8 cellular contexts compared by ENCODE assay signal in genomic region chr5:172274951-172275753, GRCh38. TPM values are rescaled to one million over a fixed set of nuclear protein-coding genes. Genes with fewer than 3 reads are reported as not detected.
DNase-seq lines count a peak whose midpoint lies in the region; ATAC-seq and TF ChIP-seq lines count a peak whose summit lies in the region.

No MANE protein-coding gene starts in this region.

- H3K4me1 Mint-ChIP-seq in GM23338 (peaks cover 38% of the 10 kb centered on the region), chondrocyte (ENCODE audit: low read depth) (peaks cover 51% of the 10 kb centered on the region)

- H3K9me3 Mint-ChIP-seq in GM23338 = no peaks in the 10 kb centered on the region
- no peaks in the 10 kb centered on the region for H3K9me3 Mint-ChIP-seq in chondrocyte (ENCODE audit: low read depth)

- DNase-seq in GM23338 (ENCODE audit: low spot score) (no peak), chondrocyte (ENCODE audit: low spot score) (no peak), MV-4-11 (lab: John Stamatoyannopoulos, UW) (no peak), NCI-H2196 (lab: John Stamatoyannopoulos, UW; ENCODE audit: unreplicated experiment) (no peak), NCI-H524 treated with DMSO at 0.1 percent for 48 hours (lab: John Stamatoyannopoulos, UW) (no peak), DMS114 treated with DMSO at 0.1 percent for 48 hours (lab: John Stamatoyannopoulos, UW; ENCODE audit: unreplicated experiment) (no peak)
- DNase-seq in activated CD4-positive, CD25-positive, alpha-beta regulatory T cell (lab: John Stamatoyannopoulos, UW) = peak in 3 of 4 experiments; percentile 2 to 25 (median 10)
- peak; percentile 10 to 37 (median 16) for DNase-seq in stimulated activated CD4-positive, alpha-beta T cell treated with anti-CD3 and anti-CD28 coated beads, TNF-alpha, amount 100 ng/mL, for 1 hour (ENCODE audit: low read depth in 3 of 3, low spot score in 1 of 3)

- peaks cover 6% of the 10 kb centered on the region for H3K27me3 Mint-ChIP-seq in GM23338 (ENCODE audit: insufficient read depth, low read depth, poor library complexity)
- H3K27me3 Mint-ChIP-seq in chondrocyte (ENCODE audit: low read depth) = no peaks in the 10 kb centered on the region

- 0 out of 2 replicates have a peak overlapping the region, but pooled peaks have one; percentile 9 for H3K27ac ChIP-seq in GM23338 (ENCODE audit: low read depth)

- H2AFZ ChIP-seq in GM23338 = no peak overlapping the region

- H3K4me1 ChIP-seq in GM23338 (ENCODE audit: insufficient read depth) = peaks cover 24% of the 10 kb centered on the region

- peaks cover 100% of the 10 kb centered on the region for H3K79me2 ChIP-seq in GM23338 (replicated peaks; ENCODE audit: insufficient read depth)

- H3K4me3 ChIP-seq in GM23338 = no peak overlapping the region

- TF ChIP-seq CTCF in GM23338 (conservative IDR thresholded peaks at IDR 0.05; ENCODE audit: low read depth in 2 of 2) = no peak
- no peak for TF ChIP-seq CTCF in chondrocyte (IDR thresholded peaks at IDR 0.05)

- H3K4me3 Mint-ChIP-seq in GM23338 (no peak overlapping the region), chondrocyte (ENCODE audit: unreplicated experiment) (no peak overlapping the region)

- H3F3A ChIP-seq in GM23338 (replicated peaks; ENCODE audit: low read depth) = no peaks in the 10 kb centered on the region; the same call in 1 of the 2 replicates

- no peaks in the 10 kb centered on the region for H3K9me2 ChIP-seq in GM23338 (ENCODE audit: insufficient read depth)

- H3K36me3 ChIP-seq in GM23338 (ENCODE audit: insufficient read depth) = no peaks in the 10 kb centered on the region

- no peak overlapping the region for H3K4me2 ChIP-seq in GM23338

- H3K27me3 ChIP-seq in GM23338 (ENCODE audit: insufficient read depth) = no peaks in the 10 kb centered on the region

- H3K27ac Mint-ChIP-seq in GM23338 (peak overlapping the region; percentile 25), chondrocyte (ENCODE audit: unreplicated experiment) (peak overlapping the region; percentile 70)

- H3K36me3 Mint-ChIP-seq in GM23338 (ENCODE audit: low read depth) (peaks cover 13% of the 10 kb centered on the region; the same call in 2 of the 3 replicates), chondrocyte (ENCODE audit: low read depth) (peaks cover 4% of the 10 kb centered on the region)

- H4K20me1 ChIP-seq in GM23338 (replicated peaks; ENCODE audit: insufficient read depth) = peaks cover 86% of the 10 kb centered on the region

- no peak for ATAC-seq in GM23338

TF ChIP-seq in GM23338, 12 proteins besides CTCF, POLR2A, EP300 and RAD21:
- no peak for TF ChIP-seq ZNF331 (CRISPR knock-in tag; IDR thresholded peaks at IDR 0.05; ENCODE audit: low read depth)
- no peak for TF ChIP-seq ZNF114 (CRISPR knock-in tag; IDR thresholded peaks at IDR 0.05)
- no peak for TF ChIP-seq NANOG (IDR thresholded peaks at IDR 0.05; ENCODE audit: borderline replicate concordance)
- TF ChIP-seq POLR2AphosphoS5 (IDR thresholded peaks at IDR 0.05; ENCODE audit: low read depth) = no peak
- TF ChIP-seq JUNB (IDR thresholded peaks at IDR 0.05; ENCODE audit: unreplicated experiment) = no peak
- TF ChIP-seq, protein P1, sequence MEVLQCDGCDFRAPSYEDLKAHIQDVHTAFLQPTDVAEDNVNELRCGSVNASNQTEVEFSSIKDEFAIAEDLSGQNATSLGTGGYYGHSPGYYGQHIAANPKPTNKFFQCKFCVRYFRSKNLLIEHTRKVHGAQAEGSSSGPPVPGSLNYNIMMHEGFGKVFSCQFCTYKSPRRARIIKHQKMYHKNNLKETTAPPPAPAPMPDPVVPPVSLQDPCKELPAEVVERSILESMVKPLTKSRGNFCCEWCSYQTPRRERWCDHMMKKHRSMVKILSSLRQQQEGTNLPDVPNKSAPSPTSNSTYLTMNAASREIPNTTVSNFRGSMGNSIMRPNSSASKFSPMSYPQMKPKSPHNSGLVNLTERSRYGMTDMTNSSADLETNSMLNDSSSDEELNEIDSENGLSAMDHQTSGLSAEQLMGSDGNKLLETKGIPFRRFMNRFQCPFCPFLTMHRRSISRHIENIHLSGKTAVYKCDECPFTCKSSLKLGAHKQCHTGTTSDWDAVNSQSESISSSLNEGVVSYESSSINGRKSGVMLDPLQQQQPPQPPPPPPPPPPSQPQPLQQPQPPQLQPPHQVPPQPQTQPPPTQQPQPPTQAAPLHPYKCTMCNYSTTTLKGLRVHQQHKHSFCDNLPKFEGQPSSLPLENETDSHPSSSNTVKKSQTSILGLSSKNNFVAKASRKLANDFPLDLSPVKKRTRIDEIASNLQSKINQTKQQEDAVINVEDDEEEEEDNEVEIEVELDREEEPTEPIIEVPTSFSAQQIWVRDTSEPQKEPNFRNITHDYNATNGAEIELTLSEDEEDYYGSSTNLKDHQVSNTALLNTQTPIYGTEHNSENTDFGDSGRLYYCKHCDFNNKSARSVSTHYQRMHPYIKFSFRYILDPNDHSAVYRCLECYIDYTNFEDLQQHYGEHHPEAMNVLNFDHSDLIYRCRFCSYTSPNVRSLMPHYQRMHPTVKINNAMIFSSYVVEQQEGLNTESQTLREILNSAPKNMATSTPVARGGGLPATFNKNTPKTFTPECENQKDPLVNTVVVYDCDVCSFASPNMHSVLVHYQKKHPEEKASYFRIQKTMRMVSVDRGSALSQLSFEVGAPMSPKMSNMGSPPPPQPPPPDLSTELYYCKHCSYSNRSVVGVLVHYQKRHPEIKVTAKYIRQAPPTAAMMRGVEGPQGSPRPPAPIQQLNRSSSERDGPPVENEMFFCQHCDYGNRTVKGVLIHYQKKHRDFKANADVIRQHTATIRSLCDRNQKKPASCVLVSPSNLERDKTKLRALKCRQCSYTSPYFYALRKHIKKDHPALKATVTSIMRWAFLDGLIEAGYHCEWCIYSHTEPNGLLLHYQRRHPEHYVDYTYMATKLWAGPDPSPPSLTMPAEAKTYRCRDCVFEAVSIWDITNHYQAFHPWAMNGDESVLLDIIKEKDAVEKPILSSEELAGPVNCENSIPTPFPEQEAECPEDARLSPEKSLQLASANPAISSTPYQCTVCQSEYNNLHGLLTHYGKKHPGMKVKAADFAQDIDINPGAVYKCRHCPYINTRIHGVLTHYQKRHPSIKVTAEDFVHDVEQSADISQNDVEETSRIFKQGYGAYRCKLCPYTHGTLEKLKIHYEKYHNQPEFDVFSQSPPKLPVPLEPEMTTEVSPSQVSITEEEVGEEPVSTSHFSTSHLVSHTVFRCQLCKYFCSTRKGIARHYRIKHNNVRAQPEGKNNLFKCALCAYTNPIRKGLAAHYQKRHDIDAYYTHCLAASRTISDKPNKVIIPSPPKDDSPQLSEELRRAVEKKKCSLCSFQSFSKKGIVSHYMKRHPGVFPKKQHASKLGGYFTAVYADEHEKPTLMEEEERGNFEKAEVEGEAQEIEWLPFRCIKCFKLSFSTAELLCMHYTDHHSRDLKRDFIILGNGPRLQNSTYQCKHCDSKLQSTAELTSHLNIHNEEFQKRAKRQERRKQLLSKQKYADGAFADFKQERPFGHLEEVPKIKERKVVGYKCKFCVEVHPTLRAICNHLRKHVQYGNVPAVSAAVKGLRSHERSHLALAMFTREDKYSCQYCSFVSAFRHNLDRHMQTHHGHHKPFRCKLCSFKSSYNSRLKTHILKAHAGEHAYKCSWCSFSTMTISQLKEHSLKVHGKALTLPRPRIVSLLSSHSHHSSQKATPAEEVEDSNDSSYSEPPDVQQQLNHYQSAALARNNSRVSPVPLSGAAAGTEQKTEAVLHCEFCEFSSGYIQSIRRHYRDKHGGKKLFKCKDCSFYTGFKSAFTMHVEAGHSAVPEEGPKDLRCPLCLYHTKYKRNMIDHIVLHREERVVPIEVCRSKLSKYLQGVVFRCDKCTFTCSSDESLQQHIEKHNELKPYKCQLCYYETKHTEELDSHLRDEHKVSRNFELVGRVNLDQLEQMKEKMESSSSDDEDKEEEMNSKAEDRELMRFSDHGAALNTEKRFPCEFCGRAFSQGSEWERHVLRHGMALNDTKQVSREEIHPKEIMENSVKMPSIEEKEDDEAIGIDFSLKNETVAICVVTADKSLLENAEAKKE (CRISPR knock-in tag; IDR thresholded peaks at IDR 0.05) = no peak
- no peak for TF ChIP-seq EZH2 (IDR thresholded peaks at IDR 0.05; ENCODE audit: low read depth, unreplicated experiment)

RNA-seq across cellular contexts. Expression of gene UBTD2, which starts 8.4 kb away (rescaled TPM):
- total RNA-seq in GM23338 (2014; rRNA removed; shearing (Covaris generic)) = 44.2 and 46.3 TPM in 2 replicates
- polyA plus RNA-seq in GM23338 (2016; fragmentation: Nextera tagmentation; extraction: Ambion mirVana) = 15.5 and 17.9 TPM in 2 replicates
- total RNA-seq in chondrocyte = 37.6 to 38.9 TPM (median 38.4 TPM) in 3 replicates

Comparison
In these comparisons a context has a peak if more than half of its experiments do, and no peak if none do; other contexts are left out.
1. DNase-seq: peak in activated CD4-positive, CD25-positive, alpha-beta regulatory T cell (3 of 4) and stimulated activated CD4-positive, alpha-beta T cell treated with anti-CD3 and anti-CD28 coated beads, TNF-alpha, amount 100 ng/mL, for 1 hour (3 of 3); none in GM23338 (single experiment), chondrocyte (single experiment), MV-4-11 (single experiment), NCI-H2196 (single experiment), NCI-H524 treated with DMSO at 0.1 percent for 48 hours (single experiment) and DMS114 treated with DMSO at 0.1 percent for 48 hours (single experiment).